In the genomic region with DNA sequence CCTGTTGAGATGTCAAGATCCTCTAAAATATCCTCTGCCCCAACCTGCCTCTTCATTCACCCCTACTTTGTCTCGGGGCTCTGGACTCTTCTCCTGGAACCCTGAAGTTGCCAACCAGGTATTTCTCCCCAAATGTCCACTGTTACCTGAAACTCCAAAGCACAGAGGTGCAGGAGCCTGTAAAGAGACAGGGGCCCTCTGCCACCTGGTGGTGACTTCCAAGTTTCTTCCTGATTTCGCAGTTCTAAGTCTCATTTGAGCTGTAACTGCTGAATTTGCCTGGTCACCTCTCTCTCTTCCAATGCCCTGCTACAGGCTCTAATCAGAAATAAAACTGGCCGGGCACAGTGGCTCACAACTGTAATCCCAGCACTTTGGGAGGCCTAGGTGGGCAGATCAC, we compare ENCODE assay signal across 1 cellular context.
TF ChIP-seq lines count a peak whose summit lies in the region.

No MANE protein-coding gene starts in this region.

TF ChIP-seq in GM23338, 12 proteins besides CTCF, POLR2A, EP300 and RAD21 (continued from another document):
- TF ChIP-seq, protein P1, sequence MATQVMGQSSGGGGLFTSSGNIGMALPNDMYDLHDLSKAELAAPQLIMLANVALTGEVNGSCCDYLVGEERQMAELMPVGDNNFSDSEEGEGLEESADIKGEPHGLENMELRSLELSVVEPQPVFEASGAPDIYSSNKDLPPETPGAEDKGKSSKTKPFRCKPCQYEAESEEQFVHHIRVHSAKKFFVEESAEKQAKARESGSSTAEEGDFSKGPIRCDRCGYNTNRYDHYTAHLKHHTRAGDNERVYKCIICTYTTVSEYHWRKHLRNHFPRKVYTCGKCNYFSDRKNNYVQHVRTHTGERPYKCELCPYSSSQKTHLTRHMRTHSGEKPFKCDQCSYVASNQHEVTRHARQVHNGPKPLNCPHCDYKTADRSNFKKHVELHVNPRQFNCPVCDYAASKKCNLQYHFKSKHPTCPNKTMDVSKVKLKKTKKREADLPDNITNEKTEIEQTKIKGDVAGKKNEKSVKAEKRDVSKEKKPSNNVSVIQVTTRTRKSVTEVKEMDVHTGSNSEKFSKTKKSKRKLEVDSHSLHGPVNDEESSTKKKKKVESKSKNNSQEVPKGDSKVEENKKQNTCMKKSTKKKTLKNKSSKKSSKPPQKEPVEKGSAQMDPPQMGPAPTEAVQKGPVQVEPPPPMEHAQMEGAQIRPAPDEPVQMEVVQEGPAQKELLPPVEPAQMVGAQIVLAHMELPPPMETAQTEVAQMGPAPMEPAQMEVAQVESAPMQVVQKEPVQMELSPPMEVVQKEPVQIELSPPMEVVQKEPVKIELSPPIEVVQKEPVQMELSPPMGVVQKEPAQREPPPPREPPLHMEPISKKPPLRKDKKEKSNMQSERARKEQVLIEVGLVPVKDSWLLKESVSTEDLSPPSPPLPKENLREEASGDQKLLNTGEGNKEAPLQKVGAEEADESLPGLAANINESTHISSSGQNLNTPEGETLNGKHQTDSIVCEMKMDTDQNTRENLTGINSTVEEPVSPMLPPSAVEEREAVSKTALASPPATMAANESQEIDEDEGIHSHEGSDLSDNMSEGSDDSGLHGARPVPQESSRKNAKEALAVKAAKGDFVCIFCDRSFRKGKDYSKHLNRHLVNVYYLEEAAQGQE (IDR thresholded peaks at IDR 0.05; ENCODE audit: unreplicated experiment) = no peak
- TF ChIP-seq, protein P2, sequence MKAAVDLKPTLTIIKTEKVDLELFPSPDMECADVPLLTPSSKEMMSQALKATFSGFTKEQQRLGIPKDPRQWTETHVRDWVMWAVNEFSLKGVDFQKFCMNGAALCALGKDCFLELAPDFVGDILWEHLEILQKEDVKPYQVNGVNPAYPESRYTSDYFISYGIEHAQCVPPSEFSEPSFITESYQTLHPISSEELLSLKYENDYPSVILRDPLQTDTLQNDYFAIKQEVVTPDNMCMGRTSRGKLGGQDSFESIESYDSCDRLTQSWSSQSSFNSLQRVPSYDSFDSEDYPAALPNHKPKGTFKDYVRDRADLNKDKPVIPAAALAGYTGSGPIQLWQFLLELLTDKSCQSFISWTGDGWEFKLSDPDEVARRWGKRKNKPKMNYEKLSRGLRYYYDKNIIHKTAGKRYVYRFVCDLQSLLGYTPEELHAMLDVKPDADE (IDR thresholded peaks at IDR 0.05) = no peak
- no peak for TF ChIP-seq CREB1 (CRISPR knock-in tag; IDR thresholded peaks at IDR 0.05; ENCODE audit: low read depth)
- TF ChIP-seq NANOG (IDR thresholded peaks at IDR 0.05; ENCODE audit: borderline replicate concordance) = no peak
- TF ChIP-seq, protein P3, sequence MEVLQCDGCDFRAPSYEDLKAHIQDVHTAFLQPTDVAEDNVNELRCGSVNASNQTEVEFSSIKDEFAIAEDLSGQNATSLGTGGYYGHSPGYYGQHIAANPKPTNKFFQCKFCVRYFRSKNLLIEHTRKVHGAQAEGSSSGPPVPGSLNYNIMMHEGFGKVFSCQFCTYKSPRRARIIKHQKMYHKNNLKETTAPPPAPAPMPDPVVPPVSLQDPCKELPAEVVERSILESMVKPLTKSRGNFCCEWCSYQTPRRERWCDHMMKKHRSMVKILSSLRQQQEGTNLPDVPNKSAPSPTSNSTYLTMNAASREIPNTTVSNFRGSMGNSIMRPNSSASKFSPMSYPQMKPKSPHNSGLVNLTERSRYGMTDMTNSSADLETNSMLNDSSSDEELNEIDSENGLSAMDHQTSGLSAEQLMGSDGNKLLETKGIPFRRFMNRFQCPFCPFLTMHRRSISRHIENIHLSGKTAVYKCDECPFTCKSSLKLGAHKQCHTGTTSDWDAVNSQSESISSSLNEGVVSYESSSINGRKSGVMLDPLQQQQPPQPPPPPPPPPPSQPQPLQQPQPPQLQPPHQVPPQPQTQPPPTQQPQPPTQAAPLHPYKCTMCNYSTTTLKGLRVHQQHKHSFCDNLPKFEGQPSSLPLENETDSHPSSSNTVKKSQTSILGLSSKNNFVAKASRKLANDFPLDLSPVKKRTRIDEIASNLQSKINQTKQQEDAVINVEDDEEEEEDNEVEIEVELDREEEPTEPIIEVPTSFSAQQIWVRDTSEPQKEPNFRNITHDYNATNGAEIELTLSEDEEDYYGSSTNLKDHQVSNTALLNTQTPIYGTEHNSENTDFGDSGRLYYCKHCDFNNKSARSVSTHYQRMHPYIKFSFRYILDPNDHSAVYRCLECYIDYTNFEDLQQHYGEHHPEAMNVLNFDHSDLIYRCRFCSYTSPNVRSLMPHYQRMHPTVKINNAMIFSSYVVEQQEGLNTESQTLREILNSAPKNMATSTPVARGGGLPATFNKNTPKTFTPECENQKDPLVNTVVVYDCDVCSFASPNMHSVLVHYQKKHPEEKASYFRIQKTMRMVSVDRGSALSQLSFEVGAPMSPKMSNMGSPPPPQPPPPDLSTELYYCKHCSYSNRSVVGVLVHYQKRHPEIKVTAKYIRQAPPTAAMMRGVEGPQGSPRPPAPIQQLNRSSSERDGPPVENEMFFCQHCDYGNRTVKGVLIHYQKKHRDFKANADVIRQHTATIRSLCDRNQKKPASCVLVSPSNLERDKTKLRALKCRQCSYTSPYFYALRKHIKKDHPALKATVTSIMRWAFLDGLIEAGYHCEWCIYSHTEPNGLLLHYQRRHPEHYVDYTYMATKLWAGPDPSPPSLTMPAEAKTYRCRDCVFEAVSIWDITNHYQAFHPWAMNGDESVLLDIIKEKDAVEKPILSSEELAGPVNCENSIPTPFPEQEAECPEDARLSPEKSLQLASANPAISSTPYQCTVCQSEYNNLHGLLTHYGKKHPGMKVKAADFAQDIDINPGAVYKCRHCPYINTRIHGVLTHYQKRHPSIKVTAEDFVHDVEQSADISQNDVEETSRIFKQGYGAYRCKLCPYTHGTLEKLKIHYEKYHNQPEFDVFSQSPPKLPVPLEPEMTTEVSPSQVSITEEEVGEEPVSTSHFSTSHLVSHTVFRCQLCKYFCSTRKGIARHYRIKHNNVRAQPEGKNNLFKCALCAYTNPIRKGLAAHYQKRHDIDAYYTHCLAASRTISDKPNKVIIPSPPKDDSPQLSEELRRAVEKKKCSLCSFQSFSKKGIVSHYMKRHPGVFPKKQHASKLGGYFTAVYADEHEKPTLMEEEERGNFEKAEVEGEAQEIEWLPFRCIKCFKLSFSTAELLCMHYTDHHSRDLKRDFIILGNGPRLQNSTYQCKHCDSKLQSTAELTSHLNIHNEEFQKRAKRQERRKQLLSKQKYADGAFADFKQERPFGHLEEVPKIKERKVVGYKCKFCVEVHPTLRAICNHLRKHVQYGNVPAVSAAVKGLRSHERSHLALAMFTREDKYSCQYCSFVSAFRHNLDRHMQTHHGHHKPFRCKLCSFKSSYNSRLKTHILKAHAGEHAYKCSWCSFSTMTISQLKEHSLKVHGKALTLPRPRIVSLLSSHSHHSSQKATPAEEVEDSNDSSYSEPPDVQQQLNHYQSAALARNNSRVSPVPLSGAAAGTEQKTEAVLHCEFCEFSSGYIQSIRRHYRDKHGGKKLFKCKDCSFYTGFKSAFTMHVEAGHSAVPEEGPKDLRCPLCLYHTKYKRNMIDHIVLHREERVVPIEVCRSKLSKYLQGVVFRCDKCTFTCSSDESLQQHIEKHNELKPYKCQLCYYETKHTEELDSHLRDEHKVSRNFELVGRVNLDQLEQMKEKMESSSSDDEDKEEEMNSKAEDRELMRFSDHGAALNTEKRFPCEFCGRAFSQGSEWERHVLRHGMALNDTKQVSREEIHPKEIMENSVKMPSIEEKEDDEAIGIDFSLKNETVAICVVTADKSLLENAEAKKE (CRISPR knock-in tag; IDR thresholded peaks at IDR 0.05) = no peak
- TF ChIP-seq JUNB (IDR thresholded peaks at IDR 0.05; ENCODE audit: unreplicated experiment) = no peak
- no peak for TF ChIP-seq ZNF331 (CRISPR knock-in tag; IDR thresholded peaks at IDR 0.05; ENCODE audit: low read depth)
